In genomic region chrX:118975831-118976598, GRCh38 we compare ENCODE assay signal across 8 cellular contexts. TPM values are rescaled to one million over a fixed set of nuclear protein-coding genes. Genes with fewer than 3 reads are reported as not detected.
A peak's percentile ranks its signal among the peaks of the same experiment; 100 is the strongest.
DNase-seq lines count a peak whose midpoint lies in the region; ATAC-seq, FAIRE-seq and TF ChIP-seq lines count a peak whose summit lies in the region.

No MANE protein-coding gene starts in this region.

- H3K4me3 ChIP-seq in A549 (peak overlapping the region; percentile 76), HL-60 (replicated peaks; ENCODE audit: insufficient read depth, low read length) (peak overlapping the region; percentile 61)

- peaks cover 7% of the 10 kb centered on the region for H3K27me3 ChIP-seq in HL-60 (ENCODE audit: insufficient read depth, poor library complexity, severe bottlenecking)

- FAIRE-seq in A549 (lab: Jason Lieb, UNC): no peak

- intact Hi-C loops in left ventricle myocardium superior (cut with micrococcal nuclease): no loop called here

- CTCF ChIA-PET in A549 (lab: Yijun Ruan, JAX): interaction anchor here (1.2 kb wide), 1 partner anchor 29 kb away, joined by 3 read pairs; no protein-coding TSS in a partner anchor

- DNase-seq in A549 (ENCODE audit: low read depth in 1 of 2, low spot score in 1 of 2): peak; percentile 54 to 71
- DNase-seq in HL-60 (ENCODE audit: low read depth in 1 of 2, low spot score in 1 of 2): peak; percentile 80
- peak; percentile 86 for DNase-seq in SW480 (ENCODE audit: low spot score)
- peak; percentile 82 for DNase-seq in left ventricle myocardium superior
- DNase-seq in retina: peak; percentile 74
- no peak for DNase-seq in NCI-H1436 (lab: John Stamatoyannopoulos, UW)

- peak; percentile 46 to 62; a peak in 2 of 5 replicates for TF ChIP-seq EP300 in A549 (IDR thresholded peaks at IDR 0.05)

- POLR2A ChIA-PET in A549 (lab: Yijun Ruan, JAX): interaction anchor here (1.0 kb wide), 1 partner anchor 29 kb away, joined by 3 read pairs; no protein-coding TSS in a partner anchor

- TF ChIP-seq RAD21 in A549 (conservative IDR thresholded peaks at IDR 0.05 in 1 of 2, IDR thresholded peaks at IDR 0.05 in 1 of 2): no peak

- peaks cover 28% of the 10 kb centered on the region for H3K4me1 ChIP-seq in A549

- TF ChIP-seq CTCF in A549 (IDR thresholded peaks at IDR 0.05) (no peak), HL-60 (IDR thresholded peaks at IDR 0.05; ENCODE audit: insufficient read depth, low read length) (no peak)

- WGBS in A549 (ENCODE audit: missing lambda C conversion rate): under 1% methylated on average over 11 of the region's 64 CpGs
- WGBS in adipose tissue, 3 donors: 0 to 38% (median 1%) methylated on average over 27 to 64 of the region's 64 CpGs

- no peak for TF ChIP-seq POLR2A in A549 (IDR thresholded peaks at IDR 0.05; ENCODE audit: low read length)

- H3K27ac ChIP-seq in A549 (peak overlapping the region; percentile 95 to 98), HL-60 (replicated peaks) (peak overlapping the region; percentile 87), adipose tissue (ENCODE audit: low read depth, low read length) (peak overlapping the region; percentile 49)

- ATAC-seq in A549 (peak; percentile 73 to 74), left ventricle myocardium superior (peak; percentile 87), GM18870 (IDR thresholded peaks at IDR 0.05; ENCODE audit: unreplicated experiment) (no peak)

- H3K4me2 ChIP-seq in A549: peak overlapping the region; percentile 99

- no peaks in the 10 kb centered on the region for H3K9me3 ChIP-seq in A549

TF ChIP-seq in A549, 52 proteins besides CTCF, POLR2A, EP300 and RAD21:
- no peak for TF ChIP-seq NPAS2 (CRISPR knock-in tag; IDR thresholded peaks at IDR 0.05; ENCODE audit: borderline replicate concordance)
- TF ChIP-seq FOSB (CRISPR knock-in tag; IDR thresholded peaks at IDR 0.05): no peak
- TF ChIP-seq CEBPB (IDR thresholded peaks at IDR 0.05): peak; percentile 90 to 92
- peak; percentile 30 to 67; a peak in 2 of 5 replicates for TF ChIP-seq JUN (IDR thresholded peaks at IDR 0.05)
- TF ChIP-seq FOSL2 (IDR thresholded peaks at IDR 0.05): peak; percentile 36
- peak; percentile 82 for TF ChIP-seq FOSL2 (CRISPR knock-in tag; IDR thresholded peaks at IDR 0.05)
- peak; percentile 74; the same call in 1 of the 2 replicates for TF ChIP-seq HES2 (IDR thresholded peaks at IDR 0.05)
- TF ChIP-seq JUNB (IDR thresholded peaks at IDR 0.05): peak; percentile 64
- TF ChIP-seq MYC (IDR thresholded peaks at IDR 0.05; ENCODE audit: borderline replicate concordance, low read length): peak; percentile 62; the same call in 1 of the 2 replicates
- 0 out of 2 replicates have a peak, but pooled peaks have one; percentile 12 for TF ChIP-seq GATA3 (IDR thresholded peaks at IDR 0.05; ENCODE audit: borderline replicate concordance)
- peak; percentile 67 for TF ChIP-seq E2F6 (IDR thresholded peaks at IDR 0.05; ENCODE audit: borderline replicate concordance, low read depth)
- no peak for TF ChIP-seq HOXA7 (CRISPR knock-in tag; IDR thresholded peaks at IDR 0.05)
- TF ChIP-seq MAX (IDR thresholded peaks at IDR 0.05): peak; percentile 64
- TF ChIP-seq PHF8 (IDR thresholded peaks at IDR 0.05; ENCODE audit: borderline replicate concordance, low read depth): no peak
- TF ChIP-seq BCL3 (IDR thresholded peaks at IDR 0.05): peak; percentile 53; the same call in 1 of the 3 replicates
- no peak for TF ChIP-seq RARB (CRISPR knock-in tag; IDR thresholded peaks at IDR 0.05)
- no peak for TF ChIP-seq USF2 (IDR thresholded peaks at IDR 0.05)

RNA-seq across cellular contexts. Expression of gene LONRF3, which starts 1.6 kb away (rescaled TPM):
- polyA plus RNA-seq in A549 (2011; rRNA removed): 7.7 and 8.1 TPM in 2 replicates
- 1.3 and 1.5 TPM in 2 replicates for polyA plus RNA-seq in A549 (2012; cell fraction: cytosol; rRNA removed)
- 1.6 TPM in 2 replicates for polyA plus RNA-seq in A549 (2012; cell fraction: nucleus; rRNA removed)
- polyA plus RNA-seq in A549 (2017; fragmentation: RNase III; extraction: RNeasy Plus Mini Kit Qiagen cat#74134 plus additional on column Dnase treatment): 2.5 to 3.1 TPM (median 2.7 TPM) in 3 replicates
- polyA minus RNA-seq in A549 (2011; rRNA and poly(A)+ RNA removed): 8.4 and 9.5 TPM in 2 replicates
- polyA plus RNA-seq in adipose tissue: 1 to 10 TPM; 2.3 to 6.8 (median 3.0) TPM
- total RNA-seq in left ventricle myocardium superior: 4.2 TPM
